Comparison of ENCODE assay signal across 8 cellular contexts in genomic region chr18:35355140-35355618, GRCh38.
DNase-seq lines count a peak whose midpoint lies in the region; ATAC-seq and TF ChIP-seq lines count a peak whose summit lies in the region.

No MANE protein-coding gene starts in this region.

- DNase-seq in NCI-H226 (peak; percentile 43), choroid plexus epithelial cell (ENCODE audit: low read depth) (peak; percentile 95), left kidney (ENCODE audit: low read depth, low spot score) (peak; percentile 96)
- DNase-seq in stimulated activated CD4-positive, alpha-beta T cell treated with anti-CD3 and anti-CD28 coated beads, Interleukin-2, amount 100 ng/mL, for 48 hours, result peak; percentile 29 to 31

- H3K4me3 ChIP-seq in ACC112 (ENCODE audit: low read depth, low read length) (peak overlapping the region; percentile 46; the same call in 1 of the 2 replicates), choroid plexus epithelial cell (ENCODE audit: low read depth, low read length) (peak overlapping the region; percentile 46)

- peak; percentile 92 for TF ChIP-seq CTCF in choroid plexus epithelial cell (conservative IDR thresholded peaks at IDR 0.05; ENCODE audit: low read depth, low read length)

- no peaks in the 10 kb centered on the region for H3K4me1 ChIP-seq in ACC112 (ENCODE audit: control insufficient read depth, insufficient read depth, low read length, unreplicated experiment)

- H3K27me3 ChIP-seq in ACC112 (ENCODE audit: insufficient read depth, low read length), result no peaks in the 10 kb centered on the region

- no peaks in the 10 kb centered on the region for H3K79me2 ChIP-seq in ACC112 (ENCODE audit: control insufficient read depth, insufficient read depth, low read length, unreplicated experiment)

- no peak overlapping the region for H3K27ac ChIP-seq in ACC112 (ENCODE audit: low read depth, low read length)

- no peaks in the 10 kb centered on the region for H3K36me3 ChIP-seq in ACC112 (ENCODE audit: insufficient read depth, low read length)

- H2AFZ ChIP-seq in ACC112 (ENCODE audit: low read length, unreplicated experiment), result peak overlapping the region; percentile 83

- peak; percentile 97 for ATAC-seq in GM18861 (IDR thresholded peaks at IDR 0.05; ENCODE audit: unreplicated experiment)
- peak; percentile 86 for ATAC-seq in HG03095 (IDR thresholded peaks at IDR 0.05; ENCODE audit: unreplicated experiment)
- ATAC-seq in activated CD4-positive, CD25-positive, alpha-beta regulatory T cell treated with anti-CD3 and anti-CD28 coated beads, Interleukin-2, amount 50 U/mL, for 24 hours, result peak; percentile 88 to 94

Comparison
In these comparisons a context has a peak if more than half of its experiments do, and no peak if none do; other contexts are left out.
1. DNase-seq: peak in every context shown above with its lines; median percentile 96 in left kidney; 95 in choroid plexus epithelial cell; 43 in NCI-H226; 30 in stimulated activated CD4-positive, alpha-beta T cell treated with anti-CD3 and anti-CD28 coated beads, Interleukin-2, amount 100 ng/mL, for 48 hours.